18 cellular contexts compared by ENCODE assay signal in the genomic region with DNA sequence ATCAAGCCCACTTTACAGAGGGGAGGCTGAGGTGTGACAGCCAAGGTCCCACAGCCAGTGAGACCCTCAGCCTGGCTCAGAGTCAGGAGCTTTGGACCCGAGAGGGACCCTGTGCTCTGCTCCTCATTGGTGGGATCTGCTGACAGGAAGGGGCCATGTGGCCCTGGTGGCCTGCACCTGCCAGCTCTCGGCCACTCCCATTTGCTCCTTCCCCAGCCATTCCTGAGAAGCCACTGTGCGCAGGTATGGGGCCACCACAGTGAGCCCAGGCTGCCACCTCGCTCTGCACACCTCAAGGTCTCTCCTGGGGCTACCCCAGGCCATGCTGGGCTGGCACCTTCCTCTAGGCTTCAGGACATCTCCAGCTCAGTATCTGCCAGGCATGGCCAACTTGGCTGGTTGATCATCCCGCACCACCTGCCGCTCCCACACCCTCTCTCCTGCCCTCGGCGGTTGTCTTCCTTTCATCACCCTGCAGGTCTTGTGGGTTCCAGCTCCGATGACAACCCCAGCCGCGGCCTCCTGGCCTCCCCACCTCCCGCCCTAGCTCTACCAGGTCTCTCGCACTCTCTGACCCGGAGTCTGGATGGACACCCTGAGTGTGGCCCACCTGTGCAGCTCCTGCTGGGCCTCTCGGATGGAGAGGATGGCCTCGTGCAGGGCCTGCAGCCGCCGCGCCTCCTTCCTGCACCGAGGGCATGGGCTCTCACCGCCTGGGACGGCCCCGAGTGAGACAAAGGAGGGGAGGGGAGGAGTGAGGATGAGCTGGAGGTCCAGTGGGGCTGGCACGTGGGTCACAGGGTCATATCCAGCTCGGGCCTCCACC.
"Had no signal": no experiment of that assay in that cellular context is flagged by ENCODE, and none has a peak within 500 bp of the region (broad histone marks: within the 10 kb centered on the region; RNA-seq: fewer than 3 reads in every experiment).

No MANE protein-coding gene starts in this region.

- H3K36me3 Mint-ChIP-seq: naive thymus-derived CD4-positive, alpha-beta T cell had no signal

- H3K4me1 ChIP-seq: uterus had no signal

- H3K36me3 ChIP-seq: colonic mucosa, uterus had no signal

- H3K27me3 ChIP-seq: brain microvascular endothelial cell, colonic mucosa, left lung, tibial nerve, uterus had no signal

- H3K27ac ChIP-seq: brain microvascular endothelial cell, colonic mucosa, left lung, tibial nerve, uterus had no signal

- H3K9me3 Mint-ChIP-seq: activated CD4-positive, alpha-beta T cell treated with anti-CD3 and anti-CD28 coated beads, Interleukin-2, amount 10 ng/mL, durations not matched to agents 24 days and 14 days; activated T-cell treated with anti-CD3 and anti-CD28 coated beads, Interleukin-2, amount 50 U/mL, for 4 hours; naive thymus-derived CD4-positive, alpha-beta T cell had no signal

- H3K4me3 ChIP-seq: colonic mucosa, left lung, tibial nerve, uterus had no signal

- ATAC-seq: activated T-cell treated with anti-CD3 and anti-CD28 coated beads, Interleukin-2, amount 50 U/mL, for 4 hours; left lung; naive thymus-derived CD4-positive, alpha-beta T cell; stimulated activated naive CD8-positive, alpha-beta T cell treated with anti-CD3 and anti-CD28 coated beads, Interleukin-15, Interleukin-2, amounts not matched to agents 100 U/mL and 50 U/mL, for 24 hours had no signal

- DNase-seq: activated CD4-positive, alpha-beta T cell treated with anti-CD3 and anti-CD28 coated beads, Interleukin-2, amount 10 ng/mL, durations not matched to agents 24 days and 14 days; activated CD4-positive, CD25-positive, alpha-beta regulatory T cell; activated CD8-positive, alpha-beta memory T cell treated with anti-CD3 and anti-CD28 coated beads, Interleukin-2, amount 50 U/mL, for 4 hours; activated naive CD4-positive, alpha-beta T cell treated with anti-CD3 and anti-CD28 coated beads, Interleukin-2, amount 50 U/mL, for 16 hours; activated T-cell treated with anti-CD3 and anti-CD28 coated beads, Interleukin-2, amount 50 U/mL, for 4 hours; brain microvascular endothelial cell; central memory CD4-positive, alpha-beta T cell; colonic mucosa; foreskin melanocyte; hypothalamus; naive thymus-derived CD4-positive, alpha-beta T cell; stimulated activated naive CD8-positive, alpha-beta T cell treated with anti-CD3 and anti-CD28 coated beads, Interleukin-15, Interleukin-2, amounts not matched to agents 100 U/mL and 50 U/mL, for 24 hours; substantia nigra; T-helper 1 cell; T1000 had no signal

- H3K9me3 ChIP-seq: colonic mucosa, left lung, tibial nerve, uterus had no signal

- H3K4me3 Mint-ChIP-seq: activated CD4-positive, alpha-beta T cell treated with anti-CD3 and anti-CD28 coated beads, Interleukin-2, amount 10 ng/mL, durations not matched to agents 24 days and 14 days; activated T-cell treated with anti-CD3 and anti-CD28 coated beads, Interleukin-2, amount 50 U/mL, for 4 hours; naive thymus-derived CD4-positive, alpha-beta T cell had no signal

- H3K27ac Mint-ChIP-seq: activated CD4-positive, alpha-beta T cell treated with anti-CD3 and anti-CD28 coated beads, Interleukin-2, amount 10 ng/mL, durations not matched to agents 24 days and 14 days had no signal
